In genomic region chr18:49476664-49477411, GRCh38 we compare ENCODE assay signal across 8 cellular contexts. TPM values are rescaled to one million over a fixed set of nuclear protein-coding genes. Genes with fewer than 3 reads are reported as not detected.
A peak's percentile ranks its signal among the peaks of the same experiment; 100 is the strongest.
DNase-seq lines count a peak whose midpoint lies in the region; ATAC-seq, FAIRE-seq and TF ChIP-seq lines count a peak whose summit lies in the region.

No MANE protein-coding gene starts in this region.

- FAIRE-seq in GM12891 (lab: Jason Lieb, UNC), result peak; percentile 74

- no peak for TF ChIP-seq POLR2A in GM12891 (IDR thresholded peaks at IDR 0.05; ENCODE audit: low read depth, low read length)

- H3K9me2 ChIP-seq in PC-9 (ENCODE audit: insufficient read depth), result no peaks in the 10 kb centered on the region

- H3K4me2 ChIP-seq in PC-9, result peak overlapping the region; percentile 35; the same call in 1 of the 2 replicates

- H3K36me3 ChIP-seq in PC-9 (ENCODE audit: low read depth) (peaks cover 4% of the 10 kb centered on the region; the same call in 1 of the 2 replicates), psoas muscle (ENCODE audit: insufficient read depth in 1 of 2, low read depth in 1 of 2) (peaks cover 3 to 50% of the 10 kb centered on the region in 2 donors)

- H3K27me3 ChIP-seq in PC-9 (ENCODE audit: insufficient read depth, low read depth), result no peaks in the 10 kb centered on the region
- no peaks in the 10 kb centered on the region for H3K27me3 ChIP-seq in psoas muscle (ENCODE audit: insufficient read depth in 3 of 3, low read length in 2 of 3)

- no peak for TF ChIP-seq CTCF in PC-9 (conservative IDR thresholded peaks at IDR 0.05)
- TF ChIP-seq CTCF in psoas muscle (IDR thresholded peaks at IDR 0.05), result no peak

- WGBS in psoas muscle, 3 donors, result 60 to 75% (median 72%) methylated on average over 11 of the region's 11 CpGs

- peak overlapping the region; percentile 22; the same call in 1 of the 2 replicates for H2AFZ ChIP-seq in PC-9

- no peaks in the 10 kb centered on the region for H4K20me1 ChIP-seq in PC-9 (ENCODE audit: insufficient read depth)

- CTCF ChIA-PET in PC-9 (lab: Charles Lee), result interaction anchor here (0.6 kb wide), 1 partner anchor 357 kb away, joined by 4 read pairs; no protein-coding TSS in a partner anchor

- H3F3A ChIP-seq in PC-9 (ENCODE audit: insufficient read depth, low read depth), result peaks cover 10% of the 10 kb centered on the region

- intact Hi-C loops in PC-9 (cut with micrococcal nuclease; ENCODE audit: unreplicated experiment), result no loop called here
- intact Hi-C loops in psoas muscle (cut with DNase I), result no loop called here

- H3K27ac ChIP-seq in PC-9 (peak overlapping the region; percentile 82), epithelial cell of prostate (peak overlapping the region; percentile 47), psoas muscle (peak overlapping the region; percentile 68)

- POLR2A ChIA-PET in PC-9 (lab: Charles Lee; ENCODE audit: unreplicated experiment), result interaction anchor here (0.6 kb wide), 2 partner anchors 11 to 94 kb away, joined by 4 to 9 read pairs; no protein-coding TSS in a partner anchor

- H3K4me1 ChIP-seq in PC-9 (replicated peaks; ENCODE audit: insufficient read depth) (peaks cover 13% of the 10 kb centered on the region), psoas muscle (peaks cover 13% of the 10 kb centered on the region)

- no TSS peak for BruUV-seq in PC-9 (replicated peaks; lab: Mats Ljungman, UMichigan)

- DNase-seq in GM12891 (ENCODE audit: insufficient read length, low spot score) (no peak), PC-9 (peak; percentile 8 to 76), epithelial cell of prostate (ENCODE audit: low read depth, low spot score) (no peak), psoas muscle (no peak), NCI-H774 (lab: John Stamatoyannopoulos, UW) (no peak), GM19240 (ENCODE audit: insufficient read length, low spot score) (no peak), DMS 273 treated with DMSO at 0.1 percent for 48 hours (lab: John Stamatoyannopoulos, UW) (no peak)

- no peaks in the 10 kb centered on the region for H3K79me2 ChIP-seq in PC-9 (ENCODE audit: low read depth)

- peak in 2 of 4 donors; percentile 44 to 57 for ATAC-seq in psoas muscle
- no peak for ATAC-seq in GM19328 (IDR thresholded peaks at IDR 0.05; ENCODE audit: unreplicated experiment)

- H3K9me3 ChIP-seq in PC-9 (ENCODE audit: insufficient read depth, low read depth), result no peaks in the 10 kb centered on the region
- H3K9me3 ChIP-seq in psoas muscle, result no peaks in the 10 kb centered on the region

- H3K4me3 ChIP-seq in PC-9, result no peak overlapping the region
- H3K4me3 ChIP-seq in psoas muscle, result peak overlapping the region; percentile 30

TF ChIP-seq in GM12891, 5 proteins besides CTCF, POLR2A, EP300 and RAD21:
- no peak for TF ChIP-seq PAX5 (IDR thresholded peaks at IDR 0.05; ENCODE audit: insufficient read depth, low read length, severe bottlenecking)
- peak; percentile 74 for TF ChIP-seq SPI1 (IDR thresholded peaks at IDR 0.05; ENCODE audit: low read depth, low read length)
TF ChIP-seq in GM12891: peak in this region for 1.

RNA-seq across cellular contexts. Expression of gene C18orf32, which starts 10.2 kb away (rescaled TPM):
- 24.4 TPM for polyA plus RNA-seq in GM12891 (2012; ENCODE audit: low read depth, missing spikeins)
- 11.3 and 19.2 TPM in 2 replicates for total RNA-seq in PC-9 (2021)
- 10 to 100 TPM; 25.7 to 39.6 (median 27.4) TPM for total RNA-seq in psoas muscle
- polyA plus RNA-seq in psoas muscle, result 10 to 100 TPM; 42.9 to 75.9 (median 64.3) TPM

RNA-seq across cellular contexts. Expression of gene RPL17, which starts 15.4 kb away (rescaled TPM):
- 4,935 TPM for polyA plus RNA-seq in GM12891 (2012; ENCODE audit: low read depth, missing spikeins)
- total RNA-seq in PC-9 (2021), result 1,187 and 1,243 TPM in 2 replicates
- 100 to 1,000 TPM; 568 to 785 (median 731) TPM for total RNA-seq in psoas muscle
- polyA plus RNA-seq in psoas muscle, result 1,000 to 10,000 TPM; 1,219 to 2,835 (median 1,252) TPM

RNA-seq across cellular contexts. Expression of gene DYM, which starts 16.4 kb away (rescaled TPM):
- polyA plus RNA-seq in GM12891 (2012; ENCODE audit: low read depth, missing spikeins), result 24.0 TPM
- total RNA-seq in PC-9 (2021) (28.0 and 40.8 TPM in 2 replicates), psoas muscle (10 to 100 TPM; 59.6 to 79.2 (median 75.1) TPM)
- 10 to 100 TPM; 24.1 to 71.0 (median 28.9) TPM for polyA plus RNA-seq in psoas muscle

Comparison
In these comparisons a context has a peak if more than half of its experiments do, and no peak if none do; other contexts are left out.
1. DNase-seq: peak in PC-9 (2 of 2); none in GM12891 (single experiment), epithelial cell of prostate (single experiment), psoas muscle (0 of 2), NCI-H774 (single experiment), GM19240 (single experiment) and DMS 273 treated with DMSO at 0.1 percent for 48 hours (single experiment).
2. Peak in every context shown above with its lines, with median percentiles within 50 percentile points of each other: H3K27ac ChIP-seq.